ENCODE assay signal across 1 cellular context in genomic region chr6:1001655-1002349, GRCh38.
A peak's percentile ranks its signal among the peaks of the same experiment; 100 is the strongest.
TF ChIP-seq lines count a peak whose summit lies in the region.

No MANE protein-coding gene starts in this region.

TF ChIP-seq in GM12878, 131 proteins besides CTCF, POLR2A, EP300 and RAD21 (continued from another document):
- TF ChIP-seq BCL3 (IDR thresholded peaks at IDR 0.05; ENCODE audit: borderline replicate concordance, insufficient read depth, low read depth, low read length, poor library complexity, severe bottlenecking) (peak; percentile 65), IRF4 (IDR thresholded peaks at IDR 0.05; ENCODE audit: low read depth, low read length) (peak; percentile 65; the same call in 1 of the 2 replicates), HCFC1 (IDR thresholded peaks at IDR 0.05; ENCODE audit: low read length) (no peak), BHLHE40 (IDR thresholded peaks at IDR 0.05; ENCODE audit: borderline replicate concordance in 1 of 2, low read depth in 2 of 2, low read length in 1 of 2) (peak in 1 of 2 experiments; percentile 15; a peak in 2 of 4 replicates), MEF2A (IDR thresholded peaks at IDR 0.05; ENCODE audit: insufficient read depth, low read depth, low read length) (peak; percentile 57; the same call in 1 of the 2 replicates), JUNB (IDR thresholded peaks at IDR 0.05) (peak; percentile 58), HSF1 (IDR thresholded peaks at IDR 0.05; ENCODE audit: low read depth, low read length) (no peak), SUZ12 (IDR thresholded peaks at IDR 0.05; ENCODE audit: unreplicated experiment) (no peak), GABPA (IDR thresholded peaks at IDR 0.05; ENCODE audit: low read depth) (0 out of 2 replicates have a peak, but pooled peaks have one; percentile 32), CBX5 (IDR thresholded peaks at IDR 0.05; ENCODE audit: low read depth) (0 out of 2 replicates have a peak, but pooled peaks have one; percentile 65), PAX5 (IDR thresholded peaks at IDR 0.05; ENCODE audit: borderline replicate concordance, low read depth, low read length) (peak; percentile 89; the same call in 1 of the 2 replicates), SRF (IDR thresholded peaks at IDR 0.05; ENCODE audit: low read depth in 2 of 2, low read length in 2 of 2) (0 out of 4 replicates have a peak, but pooled peaks of 1 of the 2 experiments have one; percentile 12), TCF7 (IDR thresholded peaks at IDR 0.05; ENCODE audit: borderline replicate concordance) (peak; percentile 71; the same call in 1 of the 2 replicates), NFYA (IDR thresholded peaks at IDR 0.05; ENCODE audit: borderline replicate concordance, low read depth, low read length) (no peak), SP1 (IDR thresholded peaks at IDR 0.05; ENCODE audit: low read depth, low read length) (peak; percentile 41), FOXM1 (IDR thresholded peaks at IDR 0.05; ENCODE audit: low read depth, low read length) (peak; percentile 85), NFIC (IDR thresholded peaks at IDR 0.05; ENCODE audit: low read depth, low read length) (peak; percentile 88), ZNF592 (IDR thresholded peaks at IDR 0.05) (no peak), RUNX3 (IDR thresholded peaks at IDR 0.05; ENCODE audit: low read length) (peak; percentile 94), CHD2 (IDR thresholded peaks at IDR 0.05; ENCODE audit: borderline replicate concordance, low read depth, low read length) (no peak), BACH1 (IDR thresholded peaks at IDR 0.05; ENCODE audit: borderline replicate concordance) (no peak), MTA2 (IDR thresholded peaks at IDR 0.05; ENCODE audit: low read depth) (no peak), EED (IDR thresholded peaks at IDR 0.05; ENCODE audit: low read depth) (peak; percentile 51; the same call in 1 of the 2 replicates), ZBED1 (IDR thresholded peaks at IDR 0.05; ENCODE audit: borderline replicate concordance) (peak; percentile 68; the same call in 1 of the 2 replicates), YY1 (IDR thresholded peaks at IDR 0.05; ENCODE audit: low read depth, low read length) (no peak), PML (IDR thresholded peaks at IDR 0.05; ENCODE audit: low read length) (0 out of 2 replicates have a peak, but pooled peaks have one; percentile 47), CEBPB (IDR thresholded peaks at IDR 0.05; ENCODE audit: borderline replicate concordance in 1 of 2, low read depth in 2 of 2, low read length in 2 of 2) (peak in 1 of 2 experiments; percentile 63; a peak in 1 of 4 replicates), ZNF384 (IDR thresholded peaks at IDR 0.05; ENCODE audit: borderline replicate concordance, low read depth, low read length) (no peak), TCF12 (IDR thresholded peaks at IDR 0.05; ENCODE audit: low read depth, low read length) (peak; percentile 87), BCL11A (IDR thresholded peaks at IDR 0.05; ENCODE audit: low read depth, low read length) (peak; percentile 59; the same call in 1 of the 2 replicates), MTA3 (IDR thresholded peaks at IDR 0.05; ENCODE audit: borderline replicate concordance, low read length) (peak; percentile 88; the same call in 1 of the 2 replicates), ETV6 (conservative IDR thresholded peaks at IDR 0.05 in 1 of 2, IDR thresholded peaks at IDR 0.05 in 1 of 2; ENCODE audit: borderline replicate concordance in 1 of 2, low read depth in 1 of 2) (peak in 1 of 2 experiments; percentile 47; a peak in 1 of 4 replicates), STAT1 (conservative IDR thresholded peaks at IDR 0.05) (no peak), IKZF1 (conservative IDR thresholded peaks at IDR 0.05) (no peak)
TF ChIP-seq in GM12878: peak in this region for 25.
